Comparison of ENCODE assay signal across 9 cellular contexts in genomic region chr2:231924889-231925275, GRCh38. TPM values are rescaled to one million over a fixed set of nuclear protein-coding genes. Genes with fewer than 3 reads are reported as not detected.
DNase-seq lines count a peak whose midpoint lies in the region; TF ChIP-seq lines count a peak whose summit lies in the region.
"Had no signal": no experiment of that assay in that cellular context is flagged by ENCODE, and none has a peak within 500 bp of the region (broad histone marks: within the 10 kb centered on the region; RNA-seq: fewer than 3 reads in every experiment).

No MANE protein-coding gene starts in this region.

- CTCF ChIA-PET in CD8-positive, alpha-beta memory T cell (lab: Charles Lee), result interaction anchor here (0.8 to 3.8 kb wide), 11 partner anchors 9 to 519 kb away, joined by 3 to 26 read pairs (median 5); no protein-coding TSS in a partner anchor

- H3K14ac ChIP-seq in neuronal stem cell (ENCODE audit: low read length), result peak overlapping the region; percentile 31

- peaks cover 0 to 17% (median 11%) of the 10 kb centered on the region in 3 donors for H3K4me1 Mint-ChIP-seq in CD8-positive, alpha-beta memory T cell

- no peaks in the 10 kb centered on the region for H3K79me2 ChIP-seq in Karpas-422 (ENCODE audit: low read length)

- TF ChIP-seq CTCF in testis (IDR thresholded peaks at IDR 0.05), result no peak

- H3K27me3 Mint-ChIP-seq in CD8-positive, alpha-beta memory T cell, result peaks cover 28 to 59% of the 10 kb centered on the region in 2 donors

- H2BK120ac ChIP-seq in neuronal stem cell (ENCODE audit: low read depth, low read length), result no peak overlapping the region

- H2AFZ ChIP-seq in Karpas-422 (ENCODE audit: low read length), result no peak overlapping the region
- peak overlapping the region; percentile 98 for H2AFZ ChIP-seq in neuronal stem cell (ENCODE audit: low read length)

- POLR2A ChIA-PET in CD8-positive, alpha-beta memory T cell (lab: Charles Lee), result no interaction called here

- peak overlapping the region; percentile 26 for H4K8ac ChIP-seq in neuronal stem cell (ENCODE audit: low read depth, low read length)

- H3K4me1 ChIP-seq in CD8-positive, alpha-beta memory T cell (ENCODE audit: insufficient read depth, low read length), result peaks cover 11% of the 10 kb centered on the region
- H3K4me1 ChIP-seq in Karpas-422 (ENCODE audit: low read length) (peaks cover 24% of the 10 kb centered on the region), ectodermal cell (ENCODE audit: control insufficient read depth, insufficient read depth, low read length) (peaks cover 10% of the 10 kb centered on the region), neuronal stem cell (ENCODE audit: control insufficient read depth in 2 of 2, insufficient read depth in 1 of 2, low read depth in 1 of 2, low read length in 2 of 2) (peaks cover 15 to 19% of the 10 kb centered on the region in 2 donors), testis (peaks cover 14% of the 10 kb centered on the region)

- no peak overlapping the region for H3K9ac ChIP-seq in Karpas-422 (ENCODE audit: low read length)
- H3K9ac ChIP-seq in neuronal stem cell (ENCODE audit: low read depth, low read length, poor library complexity), result peak overlapping the region; percentile 79

- 40 to 45% methylated on average over 8 of the region's 8 CpGs for WGBS in ectodermal cell, 2 experiments
- no CpG with 5 or more reads among the region's 8 CpGs for WGBS in neuronal stem cell (ENCODE audit: extremely low coverage in 2 of 2, insufficient read length in 2 of 2, insufficient replicate concordance in 1 of 2), 2 donors
- WGBS in testis, 2 donors, result 19 to 23% methylated on average over 8 of the region's 8 CpGs

- no peak overlapping the region for H3K27ac ChIP-seq in CD8-positive, alpha-beta memory T cell (ENCODE audit: low read depth, low read length)
- H3K27ac ChIP-seq in Karpas-422 (ENCODE audit: low read length) (no peak overlapping the region), ectodermal cell (ENCODE audit: insufficient read depth, low read depth, low read length, poor library complexity, severe bottlenecking) (no peak overlapping the region), neuronal stem cell (replicated peaks; ENCODE audit: low read length) (no peak overlapping the region), testis (no peak overlapping the region)

- H3K23ac ChIP-seq in neuronal stem cell (ENCODE audit: low read depth, low read length, poor library complexity), result peak overlapping the region; percentile 2

- H3K4ac ChIP-seq in neuronal stem cell (ENCODE audit: low read length), result no peak overlapping the region

- H3K9me2 ChIP-seq in Karpas-422 (replicated peaks; ENCODE audit: insufficient read depth, low read length), result no peaks in the 10 kb centered on the region

- peaks cover 37% of the 10 kb centered on the region for H3K27me3 ChIP-seq in CD8-positive, alpha-beta memory T cell (ENCODE audit: insufficient read depth, low read length, poor library complexity, severe bottlenecking)
- no peaks in the 10 kb centered on the region for H3K27me3 ChIP-seq in Karpas-422 (ENCODE audit: low read length)
- H3K27me3 ChIP-seq in ectodermal cell (ENCODE audit: control insufficient read depth, insufficient read depth, low read length, poor library complexity, severe bottlenecking), result peaks cover 77% of the 10 kb centered on the region
- peaks cover 16 to 52% (median 50%) of the 10 kb centered on the region in 3 experiments for H3K27me3 ChIP-seq in neuronal stem cell (ENCODE audit: control insufficient read depth in 3 of 3, insufficient read depth in 3 of 3, low read depth in 1 of 3, low read length in 3 of 3)
- H3K27me3 ChIP-seq in testis, result no peaks in the 10 kb centered on the region

- H3K36me3 ChIP-seq in CD8-positive, alpha-beta memory T cell (ENCODE audit: insufficient read depth, low read length), result no peaks in the 10 kb centered on the region
- H3K36me3 ChIP-seq in Karpas-422 (ENCODE audit: insufficient read depth, low read length), result no peaks in the 10 kb centered on the region
- H3K36me3 ChIP-seq in ectodermal cell (ENCODE audit: control insufficient read depth, insufficient read depth, low read length), result no peaks in the 10 kb centered on the region
- H3K36me3 ChIP-seq in neuronal stem cell (replicated peaks in 1 of 2; ENCODE audit: control insufficient read depth in 2 of 2, insufficient read depth in 2 of 2, low read length in 2 of 2), result no peaks in the 10 kb centered on the region
- no peaks in the 10 kb centered on the region for H3K36me3 ChIP-seq in testis (ENCODE audit: low read depth, missing control alignments)

- H2BK5ac ChIP-seq in neuronal stem cell (ENCODE audit: low read length), result no peak overlapping the region

- H2AK5ac ChIP-seq in neuronal stem cell (ENCODE audit: low read depth, low read length), result no peak overlapping the region

- no peaks in the 10 kb centered on the region for H3K9me3 Mint-ChIP-seq in CD8-positive, alpha-beta memory T cell

- H3K4me3 ChIP-seq in CD8-positive, alpha-beta memory T cell (ENCODE audit: low read length), result no peak overlapping the region
- no peak overlapping the region; the same call in 1 of the 2 replicates for H3K4me3 ChIP-seq in Karpas-422 (ENCODE audit: low read length)
- H3K4me3 ChIP-seq in ectodermal cell (ENCODE audit: insufficient read depth, low read depth, low read length), result peak overlapping the region; percentile 40
- peak overlapping the region; percentile 11 to 59 for H3K4me3 ChIP-seq in neuronal stem cell (ENCODE audit: low read length in 2 of 2)
- no peak overlapping the region for H3K4me3 ChIP-seq in testis

- peak overlapping the region in 5 of 7 donors; percentile 12 to 84 (median 48) for H3K4me3 Mint-ChIP-seq in CD8-positive, alpha-beta memory T cell

- H3K79me1 ChIP-seq in neuronal stem cell (ENCODE audit: low read depth, low read length), result peaks cover 2% of the 10 kb centered on the region

- no peaks in the 10 kb centered on the region for H3K9me3 ChIP-seq in CD8-positive, alpha-beta memory T cell (ENCODE audit: low read length)
- H3K9me3 ChIP-seq in Karpas-422 (ENCODE audit: low read length) (no peaks in the 10 kb centered on the region), ectodermal cell (ENCODE audit: control insufficient read depth, low read length) (no peaks in the 10 kb centered on the region), neuronal stem cell (replicated peaks in 1 of 2; ENCODE audit: control insufficient read depth in 2 of 2, insufficient read depth in 1 of 2, low read depth in 1 of 2, low read length in 2 of 2) (no peaks in the 10 kb centered on the region), testis (no peaks in the 10 kb centered on the region)

- peak overlapping the region; percentile 63 for H3K18ac ChIP-seq in neuronal stem cell (ENCODE audit: low read length)

- no peaks in the 10 kb centered on the region for H3K36me3 Mint-ChIP-seq in CD8-positive, alpha-beta memory T cell

- no peak overlapping the region for H2BK15ac ChIP-seq in neuronal stem cell (ENCODE audit: low read length)

- TF ChIP-seq POLR2A in testis (IDR thresholded peaks at IDR 0.05), result no peak

- no peak overlapping the region for H3K27ac Mint-ChIP-seq in CD8-positive, alpha-beta memory T cell

- intact Hi-C loops in testis (cut with DNase I; ENCODE audit: low total_unique reads), result loop anchor here (2.0 kb wide), 1 partner anchor 400 kb away; no protein-coding TSS in a partner anchor

- no peak overlapping the region for H4K91ac ChIP-seq in neuronal stem cell (ENCODE audit: low read depth, low read length, poor library complexity)

- no peak overlapping the region for H2BK12ac ChIP-seq in neuronal stem cell (ENCODE audit: low read length)

- H4K20me1 ChIP-seq in Karpas-422 (ENCODE audit: insufficient read depth, low read depth, low read length), result no peaks in the 10 kb centered on the region

- no peak for DNase-seq in CD8-positive, alpha-beta memory T cell
- DNase-seq in Karpas-422 (no peak), neuronal stem cell (ENCODE audit: low spot score) (peak; percentile 12), NCI-H748 (lab: John Stamatoyannopoulos, UW; ENCODE audit: unreplicated experiment) (no peak), AG08395 (ENCODE audit: low spot score) (no peak), NCI-H146 treated with DMSO at 0.1 percent for 48 hours (lab: John Stamatoyannopoulos, UW; ENCODE audit: unreplicated experiment) (no peak), testis (no peak)

- H3K4me2 ChIP-seq in Karpas-422 (ENCODE audit: low read depth, low read length, poor library complexity, severe bottlenecking) (peak overlapping the region; percentile 75), neuronal stem cell (ENCODE audit: insufficient read depth, low read length, poor library complexity, severe bottlenecking) (peak overlapping the region; percentile 99)

RNA-seq across cellular contexts. Expression of gene NPPC, which starts 1.3 kb away (rescaled TPM):
- not detected for total RNA-seq in CD8-positive, alpha-beta memory T cell
- polyA plus RNA-seq in CD8-positive, alpha-beta memory T cell, result not detected
- total RNA-seq in Karpas-422 (2014; rRNA removed; shearing (Covaris generic); ENCODE audit: low replicate concordance), result not detected in 2 replicates
- 2.4 TPM for polyA plus RNA-seq in ectodermal cell (2013, experiment 1 of 4)
- 1.5 TPM for polyA plus RNA-seq in ectodermal cell (2013, experiment 2 of 4)
- polyA plus RNA-seq in ectodermal cell (2013, experiment 3 of 4), result 8.9 TPM
- 12.8 TPM for polyA plus RNA-seq in ectodermal cell (2013, experiment 4 of 4)
- polyA plus RNA-seq in neuronal stem cell (2013, experiment 1 of 2), result 0.32 TPM
- 0.35 TPM for polyA plus RNA-seq in neuronal stem cell (2013, experiment 2 of 2)
- not detected for total RNA-seq in testis
- polyA plus RNA-seq in testis (ENCODE audit: insufficient read depth, low read depth, low replicate concordance), result 0.78 TPM
- total RNA-seq: pulmonary artery endothelial cell had no signal

RNA-seq across cellular contexts. Expression of gene DIS3L2, which starts 36.6 kb away (rescaled TPM):
- 10 to 100 TPM; 28.6 to 29.5 TPM for total RNA-seq in CD8-positive, alpha-beta memory T cell
- polyA plus RNA-seq in CD8-positive, alpha-beta memory T cell, result 16.4 TPM
- total RNA-seq in Karpas-422 (2014; rRNA removed; shearing (Covaris generic); ENCODE audit: low replicate concordance), result 15.8 and 19.0 TPM in 2 replicates
- 32.2 TPM for polyA plus RNA-seq in ectodermal cell (2013, experiment 1 of 4)
- polyA plus RNA-seq in ectodermal cell (2013, experiment 2 of 4), result 29.7 TPM
- polyA plus RNA-seq in ectodermal cell (2013, experiment 3 of 4), result 19.0 TPM
- 24.3 TPM for polyA plus RNA-seq in ectodermal cell (2013, experiment 4 of 4)
- polyA plus RNA-seq in neuronal stem cell (2013, experiment 1 of 2), result 17.7 TPM
- polyA plus RNA-seq in neuronal stem cell (2013, experiment 2 of 2), result 18.0 TPM
- total RNA-seq in testis, result 10 to 100 TPM; 70.4 to 80.7 TPM
- polyA plus RNA-seq in testis (ENCODE audit: insufficient read depth, low read depth, low replicate concordance), result 32.5 TPM

Comparison
In these comparisons a context has a peak if more than half of its experiments do, and no peak if none do; other contexts are left out.
1. H3K4me3 ChIP-seq: peak in ectodermal cell (single experiment) and neuronal stem cell (2 of 2); none in CD8-positive, alpha-beta memory T cell (single experiment), Karpas-422 (single experiment) and testis (0 of 2).